16 cellular contexts compared by ENCODE assay signal in the genomic region with DNA sequence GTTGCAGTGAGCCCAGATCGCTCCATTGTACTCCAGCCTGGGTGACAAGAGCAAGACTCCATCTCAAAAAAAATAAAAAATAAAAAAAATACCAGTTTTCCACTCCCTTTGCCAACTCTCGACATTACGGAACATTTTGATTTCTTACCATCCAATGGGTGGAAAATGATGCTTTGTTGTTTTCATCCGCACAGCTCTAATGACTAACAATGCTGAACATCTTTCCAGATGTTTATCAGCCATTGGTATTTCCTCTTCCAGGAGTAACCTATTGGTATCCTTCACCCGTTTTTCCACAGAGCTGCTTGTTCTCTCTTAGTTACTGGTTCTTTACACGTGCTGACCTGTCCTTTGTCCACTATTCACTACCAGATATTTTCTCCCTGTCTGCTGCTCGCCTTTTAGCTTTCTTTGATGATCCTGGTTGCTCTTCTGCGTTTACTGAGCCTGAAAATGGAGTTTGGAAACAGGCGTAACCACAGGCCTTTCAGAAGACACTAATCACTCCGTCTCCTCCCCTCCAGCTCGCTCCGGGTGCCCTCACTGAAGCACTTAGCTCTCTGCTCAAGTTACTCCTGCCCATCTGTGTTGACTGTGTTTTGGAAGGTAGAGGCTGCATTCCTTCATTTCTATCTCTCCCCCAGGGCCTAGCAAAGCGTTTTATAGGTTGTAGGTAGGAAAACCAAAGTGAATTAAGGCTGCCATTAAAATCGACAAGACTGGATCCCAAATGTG.
"Had no signal": no experiment of that assay in that cellular context is flagged by ENCODE, and none has a peak within 500 bp of the region (broad histone marks: within the 10 kb centered on the region; RNA-seq: fewer than 3 reads in every experiment).

No MANE protein-coding gene starts in this region.

- H3K27ac ChIP-seq: cardiac muscle cell, prostate gland, upper lobe of right lung had no signal

- H3K4me1 ChIP-seq: prostate gland, upper lobe of right lung had no signal

- H3K9me3 ChIP-seq: prostate gland, upper lobe of right lung had no signal

- H3K4me3 ChIP-seq: cardiac muscle cell, prostate gland, upper lobe of right lung had no signal

- DNase-seq: activated CD4-positive, alpha-beta memory T cell treated with anti-CD3 and anti-CD28 coated beads for 36 hours; activated naive CD8-positive, alpha-beta T cell treated with anti-CD3 and anti-CD28 coated beads, Interleukin-2, amount 10 ng/mL, durations not matched to agents 7 days and 5 days; activated T-cell treated with anti-CD3 and anti-CD28 coated beads, Interleukin-2, amount 50 U/mL, for 4 hours; aorta; effector CD8-positive, alpha-beta T cell; immature natural killer cell; left colon; natural killer cell; nucleus accumbens; stimulated activated CD4-positive, alpha-beta T cell treated with anti-CD3 and anti-CD28 coated beads, Interleukin-2, amount 100 ng/mL, for 48 hours; stimulated activated naive CD8-positive, alpha-beta T cell treated with anti-CD3 and anti-CD28 coated beads, Interleukin-15, Interleukin-2, amounts not matched to agents 100 U/mL and 50 U/mL, for 24 hours; T-cell; T1000; upper lobe of right lung had no signal

- ATAC-seq: activated T-cell treated with anti-CD3 and anti-CD28 coated beads, Interleukin-2, amount 50 U/mL, for 4 hours; left colon; natural killer cell; stimulated activated naive CD8-positive, alpha-beta T cell treated with anti-CD3 and anti-CD28 coated beads, Interleukin-15, Interleukin-2, amounts not matched to agents 100 U/mL and 50 U/mL, for 24 hours; T-cell; upper lobe of right lung had no signal

- H3K27me3 ChIP-seq: cardiac muscle cell, upper lobe of right lung had no signal
